Comparison of ENCODE assay signal across 8 cellular contexts in genomic region chr5:141969783-141970741, GRCh38. TPM values are rescaled to one million over a fixed set of nuclear protein-coding genes. Genes with fewer than 3 reads are reported as not detected.
DNase-seq lines count a peak whose midpoint lies in the region; ATAC-seq, FAIRE-seq and TF ChIP-seq lines count a peak whose summit lies in the region.

No MANE protein-coding gene starts in this region.

- TF ChIP-seq CTCF in OCI-LY1 (IDR thresholded peaks at IDR 0.05; ENCODE audit: low read length) = no peak
- no peak for TF ChIP-seq CTCF in chondrocyte (IDR thresholded peaks at IDR 0.05)

- peaks cover 34% of the 10 kb centered on the region for H3K4me1 ChIP-seq in OCI-LY1 (ENCODE audit: insufficient read depth, low read length, severe bottlenecking)
- peaks cover 20% of the 10 kb centered on the region for H3K4me1 ChIP-seq in mucosa of stomach (ENCODE audit: control insufficient read depth, insufficient read depth, low read length)

- H3K36me3 ChIP-seq in OCI-LY1 (ENCODE audit: insufficient read depth, low read length) (peaks cover 29% of the 10 kb centered on the region), mucosa of stomach (ENCODE audit: control insufficient read depth, insufficient read depth, low read length) (no peaks in the 10 kb centered on the region)

- H4K20me1 ChIP-seq in OCI-LY1 (ENCODE audit: insufficient read depth, low read length) = no peaks in the 10 kb centered on the region

- peaks cover 34% of the 10 kb centered on the region for H3K4me1 Mint-ChIP-seq in chondrocyte (ENCODE audit: low read depth)

- H3K9ac ChIP-seq in OCI-LY1 (ENCODE audit: low read length) (peak overlapping the region; percentile 88), mucosa of stomach (ENCODE audit: low read length) (peak overlapping the region; percentile 85)

- H3K9me3 ChIP-seq in OCI-LY1 (ENCODE audit: low read length) = no peaks in the 10 kb centered on the region
- no peaks in the 10 kb centered on the region for H3K9me3 ChIP-seq in mucosa of stomach (ENCODE audit: control insufficient read depth, low read length)

- no peak overlapping the region for H2AFZ ChIP-seq in OCI-LY1 (ENCODE audit: low read length)

- peaks cover 8% of the 10 kb centered on the region for H3K79me2 ChIP-seq in OCI-LY1 (ENCODE audit: insufficient read depth, low read length)

- H3K27ac ChIP-seq in OCI-LY1 (ENCODE audit: low read depth, low read length, poor library complexity, severe bottlenecking) = peak overlapping the region; percentile 85

- peak overlapping the region; percentile 96 for H3K4me3 Mint-ChIP-seq in chondrocyte (ENCODE audit: unreplicated experiment)

- DNase-seq in A172 (ENCODE audit: low spot score) (peak; percentile 47), chondrocyte (ENCODE audit: low spot score) (no peak), SK-N-DZ (ENCODE audit: low spot score) (no peak), H54 (ENCODE audit: insufficient read length, low spot score) (no peak)

- no peaks in the 10 kb centered on the region for H3K9me2 ChIP-seq in OCI-LY1 (ENCODE audit: low read depth, low read length)

- H3K4me3 ChIP-seq in OCI-LY1 (ENCODE audit: low read depth, low read length, poor library complexity, severe bottlenecking) = peak overlapping the region; percentile 75
- peak overlapping the region; percentile 60 for H3K4me3 ChIP-seq in mucosa of stomach (ENCODE audit: low read length)

- ATAC-seq in GM18517 (IDR thresholded peaks at IDR 0.05; ENCODE audit: unreplicated experiment) (peak; percentile 66), HG02943 (IDR thresholded peaks at IDR 0.05; ENCODE audit: low read depth, unreplicated experiment) (peak; percentile 49)

- peak overlapping the region; percentile 99 for H3K27ac Mint-ChIP-seq in chondrocyte (ENCODE audit: unreplicated experiment)

- peak overlapping the region; percentile 89 for H3K4me2 ChIP-seq in OCI-LY1 (ENCODE audit: low read length)

- H3K27me3 Mint-ChIP-seq in chondrocyte (ENCODE audit: low read depth) = no peaks in the 10 kb centered on the region

- no peak for TF ChIP-seq POLR2A in H54 (IDR thresholded peaks at IDR 0.05; ENCODE audit: low read depth, low read length)

- no peaks in the 10 kb centered on the region for H3K9me3 Mint-ChIP-seq in chondrocyte (ENCODE audit: low read depth)

- H3F3A ChIP-seq in OCI-LY1 (ENCODE audit: insufficient read depth, low read length) = no peaks in the 10 kb centered on the region

- H3K36me3 Mint-ChIP-seq in chondrocyte (ENCODE audit: low read depth) = peaks cover 12% of the 10 kb centered on the region

- H3K27me3 ChIP-seq in OCI-LY1 (ENCODE audit: insufficient read depth, low read length) (no peaks in the 10 kb centered on the region), mucosa of stomach (ENCODE audit: control insufficient read depth, insufficient read depth, low read length) (no peaks in the 10 kb centered on the region)

- FAIRE-seq in H54 (lab: Jason Lieb, UNC) = no peak

RNA-seq across cellular contexts. Expression of gene RNF14, which starts 1.2 kb away (rescaled TPM):
- 123 and 139 TPM in 2 replicates for total RNA-seq in A172 (2014; rRNA removed; shearing (Covaris generic))
- total RNA-seq in chondrocyte = 80.4 to 83.6 TPM (median 83.5 TPM) in 3 replicates
- 26.3 and 31.2 TPM in 2 replicates for polyA plus RNA-seq in SK-N-DZ (2014; cell fraction: cytosol; rRNA removed)
- polyA plus RNA-seq in SK-N-DZ (2014; cell fraction: nucleus; rRNA removed) = 17.5 and 22.5 TPM in 2 replicates

RNA-seq across cellular contexts. Expression of gene PCDH12, which starts 12.1 kb away (rescaled TPM):
- 0.07 TPM in 1 of 2 replicates, not detected in the other for total RNA-seq in A172 (2014; rRNA removed; shearing (Covaris generic))
- 0.02 TPM in 1 of 3 replicates, not detected in the others for total RNA-seq in chondrocyte
- polyA plus RNA-seq in SK-N-DZ (2014; cell fraction: cytosol; rRNA removed) = 0.03 TPM in 1 of 2 replicates, not detected in the other
- 0.04 TPM in 1 of 2 replicates, not detected in the other for polyA plus RNA-seq in SK-N-DZ (2014; cell fraction: nucleus; rRNA removed)

RNA-seq across cellular contexts. Expression of gene GNPDA1, which starts 42.8 kb away (rescaled TPM):
- 118 and 162 TPM in 2 replicates for total RNA-seq in A172 (2014; rRNA removed; shearing (Covaris generic))
- total RNA-seq in chondrocyte = 31.2 to 41.8 TPM (median 34.5 TPM) in 3 replicates
- 82.7 and 117 TPM in 2 replicates for polyA plus RNA-seq in SK-N-DZ (2014; cell fraction: cytosol; rRNA removed)
- 60.2 and 64.3 TPM in 2 replicates for polyA plus RNA-seq in SK-N-DZ (2014; cell fraction: nucleus; rRNA removed)

RNA-seq across cellular contexts. Expression of gene DELE1, which starts 46.4 kb away (rescaled TPM):
- total RNA-seq in A172 (2014; rRNA removed; shearing (Covaris generic)) = 18.2 and 37.0 TPM in 2 replicates
- 43.8 to 52.4 TPM (median 45.0 TPM) in 3 replicates for total RNA-seq in chondrocyte
- 88.5 and 96.7 TPM in 2 replicates for polyA plus RNA-seq in SK-N-DZ (2014; cell fraction: cytosol; rRNA removed)
- polyA plus RNA-seq in SK-N-DZ (2014; cell fraction: nucleus; rRNA removed) = 283 and 313 TPM in 2 replicates
